Comparison of ENCODE assay signal across 8 cellular contexts in genomic region chr19:42270346-42271044, GRCh38. TPM values are rescaled to one million over a fixed set of nuclear protein-coding genes. Genes with fewer than 3 reads are reported as not detected.
A peak's percentile ranks its signal among the peaks of the same experiment; 100 is the strongest.
DNase-seq lines count a peak whose midpoint lies in the region; ATAC-seq and TF ChIP-seq lines count a peak whose summit lies in the region.

No MANE protein-coding gene starts in this region.

- H3K27me3 ChIP-seq in GM06990 (replicated peaks; ENCODE audit: control insufficient read depth, insufficient read depth, low read length) = no peaks in the 10 kb centered on the region
- H3K27me3 ChIP-seq in fibroblast of lung (ENCODE audit: control insufficient read depth, insufficient read depth, low read length) = no peaks in the 10 kb centered on the region
- H3K27me3 ChIP-seq in aorta (ENCODE audit: control insufficient read depth in 1 of 2, insufficient read depth in 2 of 2, low read length in 1 of 2) = no peaks in the 10 kb centered on the region

- WGBS in aorta, 2 donors = 0% methylated on average over 18 of the region's 18 CpGs

- H3K36me3 ChIP-seq in GM06990 (ENCODE audit: control insufficient read depth, insufficient read depth, low read length) (peaks cover 21% of the 10 kb centered on the region), fibroblast of lung (ENCODE audit: control insufficient read depth, insufficient read depth, low read length) (peaks cover 26% of the 10 kb centered on the region), aorta (ENCODE audit: control insufficient read depth in 1 of 2, insufficient read depth in 2 of 2, low read length in 1 of 2) (peaks cover 0 to 7% of the 10 kb centered on the region in 2 donors)

- H3K27me3 Mint-ChIP-seq in osteocyte (ENCODE audit: unreplicated experiment) = no peaks in the 10 kb centered on the region

- ATAC-seq in aorta (ENCODE audit: low FRiP score) (no peak), HG02642 (IDR thresholded peaks at IDR 0.05; ENCODE audit: poor library complexity, unreplicated experiment) (no peak), GM19452 (IDR thresholded peaks at IDR 0.05; ENCODE audit: unreplicated experiment) (no peak)

- H3K9me3 ChIP-seq in fibroblast of lung (ENCODE audit: control insufficient read depth, insufficient read depth, low read depth, low read length) = no peaks in the 10 kb centered on the region
- no peaks in the 10 kb centered on the region for H3K9me3 ChIP-seq in aorta (ENCODE audit: control insufficient read depth, low read length)

- H3K27ac Mint-ChIP-seq in osteocyte (ENCODE audit: unreplicated experiment) = peak overlapping the region; percentile 93

- intact Hi-C loops in aorta (cut with DNase I) = no loop called here

- H3K4me3 Mint-ChIP-seq in osteocyte (ENCODE audit: unreplicated experiment) = peak overlapping the region; percentile 84

- H3K36me3 Mint-ChIP-seq in osteocyte (ENCODE audit: unreplicated experiment) = peaks cover 15% of the 10 kb centered on the region

- H3K4me1 ChIP-seq in fibroblast of lung (ENCODE audit: control insufficient read depth, extremely low read depth, insufficient read depth, low read length) (peaks cover 13% of the 10 kb centered on the region), aorta (ENCODE audit: control insufficient read depth in 1 of 2, insufficient read depth in 2 of 2, low read length in 2 of 2) (peaks cover 0 to 1% of the 10 kb centered on the region in 2 donors)

- DNase-seq in GM06990 (ENCODE audit: extremely low read depth, insufficient read length) = peak; percentile 72
- peak; percentile 63 for DNase-seq in NCI-H460 (ENCODE audit: extremely low read depth, low read depth)
- peak; percentile 70 for DNase-seq in activated T-cell treated with anti-CD3 and anti-CD28 coated beads, Interleukin-2, amount 50 U/mL, for 1 hour
- peak; percentile 61 to 68 for DNase-seq in fibroblast of lung (ENCODE audit: low read depth in 2 of 2)
- no peak for DNase-seq in osteocyte (ENCODE audit: extremely low spot score, unreplicated experiment)
- peak; percentile 85 to 86 for DNase-seq in aorta

- H3K4me2 ChIP-seq in fibroblast of lung (ENCODE audit: extremely low read depth, insufficient read depth, low read length) = peak overlapping the region; percentile 96

- H3K4me1 Mint-ChIP-seq in osteocyte (ENCODE audit: unreplicated experiment) = peaks cover 40% of the 10 kb centered on the region

- H4K20me1 ChIP-seq in fibroblast of lung (ENCODE audit: control insufficient read depth, extremely low read depth, insufficient read depth, low read length) = no peaks in the 10 kb centered on the region

- TF ChIP-seq CTCF in GM06990 (IDR thresholded peaks at IDR 0.05; ENCODE audit: insufficient read depth, low read length, poor library complexity, severe bottlenecking) = no peak
- no peak for TF ChIP-seq CTCF in fibroblast of lung (conservative IDR thresholded peaks at IDR 0.05 in 1 of 2, IDR thresholded peaks at IDR 0.05 in 1 of 2; ENCODE audit: low read depth in 1 of 2, low read length in 2 of 2)
- no peak for TF ChIP-seq CTCF in osteocyte (IDR thresholded peaks at IDR 0.05)

- no peaks in the 10 kb centered on the region for H3K9me3 Mint-ChIP-seq in osteocyte (ENCODE audit: unreplicated experiment)

- H2AFZ ChIP-seq in fibroblast of lung (ENCODE audit: low read length) = no peak overlapping the region

- H3K4me3 ChIP-seq in GM06990 (replicated peaks; ENCODE audit: low read depth, low read length) (peak overlapping the region; percentile 91), fibroblast of lung (replicated peaks in 1 of 4; ENCODE audit: control extremely low read depth in 1 of 4, insufficient read depth in 1 of 4, low read depth in 3 of 4, low read length in 4 of 4) (peak overlapping the region; percentile 82 to 85 (median 84)), aorta (ENCODE audit: low read length in 2 of 2) (peak overlapping the region; percentile 1 to 50)

- H3K27ac ChIP-seq in fibroblast of lung (ENCODE audit: insufficient read depth, low read length) = peak overlapping the region; percentile 97
- peak overlapping the region; percentile 73 to 92 for H3K27ac ChIP-seq in aorta (ENCODE audit: low read depth in 1 of 2, low read length in 2 of 2)

- peak overlapping the region; percentile 68 for H3K9ac ChIP-seq in fibroblast of lung (ENCODE audit: insufficient read depth, low read length)

- peaks cover 46% of the 10 kb centered on the region for H3K79me2 ChIP-seq in fibroblast of lung (ENCODE audit: control insufficient read depth, insufficient read depth, low read length)

RNA-seq across cellular contexts. Expression of gene CIC, which starts 1.4 kb away (rescaled TPM):
- 7.7 and 9.1 TPM in 2 replicates for total RNA-seq in NCI-H460 (2014; rRNA removed; shearing (Covaris generic))
- polyA plus RNA-seq in NCI-H460 (2014; cell fraction: nucleus; rRNA removed) = 10.1 and 10.5 TPM in 2 replicates
- 16.7 and 23.6 TPM in 2 replicates for total RNA-seq in fibroblast of lung
- polyA plus RNA-seq in fibroblast of lung = 8.5 and 14.5 TPM in 2 replicates
- polyA plus RNA-seq in fibroblast of lung (2012) = 32.9 and 41.3 TPM in 2 replicates
- 36.6 and 51.1 TPM in 2 replicates for polyA minus RNA-seq in fibroblast of lung (ENCODE audit: low replicate concordance)
- 115 and 122 TPM in 2 replicates for total RNA-seq in osteocyte
- 100 to 1,000 TPM; 103 to 104 TPM for total RNA-seq in aorta
- 10 to 100 TPM; 14.3 to 44.6 TPM for polyA plus RNA-seq in aorta

RNA-seq across cellular contexts. Expression of gene ERF, which starts 15.6 kb away (rescaled TPM):
- total RNA-seq in NCI-H460 (2014; rRNA removed; shearing (Covaris generic)) = 16.1 and 17.1 TPM in 2 replicates
- polyA plus RNA-seq in NCI-H460 (2014; cell fraction: nucleus; rRNA removed) = 66.5 and 87.5 TPM in 2 replicates
- 13.2 and 14.1 TPM in 2 replicates for total RNA-seq in fibroblast of lung
- 35.3 and 36.3 TPM in 2 replicates for polyA plus RNA-seq in fibroblast of lung
- 37.5 and 44.0 TPM in 2 replicates for polyA plus RNA-seq in fibroblast of lung (2012)
- 36.3 and 46.2 TPM in 2 replicates for polyA minus RNA-seq in fibroblast of lung (ENCODE audit: low replicate concordance)
- 66.8 and 75.3 TPM in 2 replicates for total RNA-seq in osteocyte
- 10 to 100 TPM; 74.9 to 99.5 TPM for total RNA-seq in aorta
- polyA plus RNA-seq in aorta = 10 to 100 TPM; 19.7 to 44.2 TPM

RNA-seq across cellular contexts. Expression of gene GSK3A, which starts 28.1 kb away (rescaled TPM):
- total RNA-seq in NCI-H460 (2014; rRNA removed; shearing (Covaris generic)) = 19.0 and 20.2 TPM in 2 replicates
- 26.6 and 27.7 TPM in 2 replicates for polyA plus RNA-seq in NCI-H460 (2014; cell fraction: nucleus; rRNA removed)
- total RNA-seq in fibroblast of lung (8.7 and 11.6 TPM in 2 replicates), osteocyte (45.4 and 52.3 TPM in 2 replicates), aorta (10 to 100 TPM; 28.8 to 34.4 TPM)
- polyA plus RNA-seq in fibroblast of lung (21.7 and 30.6 TPM in 2 replicates), aorta (10 to 100 TPM; 36.1 to 40.7 TPM)
- polyA plus RNA-seq in fibroblast of lung (2012) = 32.3 and 41.3 TPM in 2 replicates
- 45.4 and 93.0 TPM in 2 replicates for polyA minus RNA-seq in fibroblast of lung (ENCODE audit: low replicate concordance)

RNA-seq across cellular contexts. Expression of gene PRR19, which starts 31.4 kb away (rescaled TPM):
- total RNA-seq in NCI-H460 (2014; rRNA removed; shearing (Covaris generic)) = 0.35 TPM in 1 of 2 replicates, not detected in the other
- polyA plus RNA-seq in NCI-H460 (2014; cell fraction: nucleus; rRNA removed) = not detected in 2 replicates
- total RNA-seq in fibroblast of lung (0.17 and 0.26 TPM in 2 replicates), osteocyte (2.0 and 2.2 TPM in 2 replicates), aorta (under 1 TPM; 0.23 to 0.45 TPM)
- polyA plus RNA-seq in fibroblast of lung (0.39 and 0.54 TPM in 2 replicates), aorta (not detected)
- polyA plus RNA-seq in fibroblast of lung (2012) = 1.5 and 1.6 TPM in 2 replicates
- 0.48 and 4.3 TPM in 2 replicates for polyA minus RNA-seq in fibroblast of lung (ENCODE audit: low replicate concordance)

RNA-seq across cellular contexts. Expression of gene PAFAH1B3, which starts 31.9 kb away (rescaled TPM):
- 17.4 and 22.4 TPM in 2 replicates for total RNA-seq in NCI-H460 (2014; rRNA removed; shearing (Covaris generic))
- 32.8 and 38.1 TPM in 2 replicates for polyA plus RNA-seq in NCI-H460 (2014; cell fraction: nucleus; rRNA removed)
- total RNA-seq in fibroblast of lung (25.9 and 32.1 TPM in 2 replicates), osteocyte (44.4 and 47.2 TPM in 2 replicates), aorta (1 to 10 TPM; 4.8 to 9.3 TPM)
- polyA plus RNA-seq in fibroblast of lung (20.1 and 34.1 TPM in 2 replicates), aorta (1 to 10 TPM; 2.3 to 8.4 TPM)
- polyA plus RNA-seq in fibroblast of lung (2012) = 25.4 and 52.0 TPM in 2 replicates
- polyA minus RNA-seq in fibroblast of lung (ENCODE audit: low replicate concordance) = 79.3 and 108 TPM in 2 replicates

Comparison
In these comparisons a context has a peak if more than half of its experiments do, and no peak if none do; other contexts are left out.
1. H3K4me3 ChIP-seq: peak in every context shown above with its lines; median percentile 91 in GM06990; 84 in fibroblast of lung; 26 in aorta.